Comparison of ENCODE assay signal across 29 cellular contexts in genomic region chr10:45817912-45818311, GRCh38.
"Had no signal": no experiment of that assay in that cellular context is flagged by ENCODE, and none has a peak within 500 bp of the region (broad histone marks: within the 10 kb centered on the region; RNA-seq: fewer than 3 reads in every experiment).

No MANE protein-coding gene starts in this region.

- H3K4me3 ChIP-seq: ovary, psoas muscle, right lobe of liver, sigmoid colon, stomach, thoracic aorta, thyroid gland, tibial nerve, upper lobe of left lung, vagina had no signal

- H3K4me3 Mint-ChIP-seq: natural killer cell treated with Interleukin-12 subunit alpha and Interleukin-12 subunit beta and Interleukin-15 and Interleukin-18, amount 100 ng/mL, for 72 hours; nephron progenitor cell; neural crest cell; stimulated activated effector memory CD8-positive, alpha-beta T cell treated with anti-CD3 and anti-CD28 coated beads, Interleukin-12 subunit alpha, Interleukin-12 subunit beta, amount 100 ng/mL, for 72 hours; stimulated activated naive B cell treated with anti-CD40 and anti-IgM and Interleukin-4, amounts not matched to agents 10 μg/mL and 1 μg/mL and 100 μg/mL, for 72 hours; stimulated activated naive CD8-positive, alpha-beta T cell treated with anti-CD3 and anti-CD28 coated beads, Interleukin-15, Interleukin-2, amounts not matched to agents 100 ng/mL and 50 ng/mL, for 24 hours had no signal

- H3K9me3 ChIP-seq: neutrophil, ovary, psoas muscle, right lobe of liver, sigmoid colon, thoracic aorta, thyroid gland, upper lobe of left lung, vagina had no signal

- H3K4me1 ChIP-seq: parathyroid adenoma, psoas muscle, right lobe of liver, sigmoid colon, stomach, thyroid gland, tibial nerve, upper lobe of left lung, vagina had no signal

- H3K9me3 Mint-ChIP-seq: natural killer cell treated with Interleukin-12 subunit alpha and Interleukin-12 subunit beta and Interleukin-15 and Interleukin-18, amount 100 ng/mL, for 72 hours; stimulated activated effector memory CD8-positive, alpha-beta T cell treated with anti-CD3 and anti-CD28 coated beads, Interleukin-12 subunit alpha, Interleukin-12 subunit beta, amount 100 ng/mL, for 72 hours; stimulated activated naive CD8-positive, alpha-beta T cell treated with anti-CD3 and anti-CD28 coated beads, Interleukin-15, Interleukin-2, amounts not matched to agents 100 ng/mL and 50 ng/mL, for 24 hours had no signal

- DNase-seq: nephron progenitor cell; nucleus accumbens; ovary; psoas muscle; right cardiac atrium; right lobe of liver; sigmoid colon; small intestine; stimulated activated CD4-positive, alpha-beta T cell treated with anti-CD3 and anti-CD28 coated beads, Interleukin-15, amount 100 ng/mL, for 24 hours; stimulated activated CD4-positive, alpha-beta T cell treated with anti-CD3 and anti-CD28 coated beads, Interleukin-2, amount 100 ng/mL, for 24 hours; stimulated activated CD4-positive, alpha-beta T cell treated with anti-CD3 and anti-CD28 coated beads, Interleukin-2, amount 100 ng/mL, for 48 hours; stimulated activated CD4-positive, alpha-beta T cell treated with anti-CD3 and anti-CD28 coated beads, Interleukin-4, amount 100 ng/mL, for 24 hours; stimulated activated naive B cell treated with anti-CD40 and anti-IgM and Interleukin-4, amounts not matched to agents 10 μg/mL and 1 μg/mL and 100 μg/mL, for 72 hours; stimulated activated naive CD4-positive, alpha-beta T cell treated with Interleukin-2 at 50 U/mL for 16 hours; stomach; thyroid gland; trophoblast cell had no signal

- H3K27me3 Mint-ChIP-seq: natural killer cell treated with Interleukin-12 subunit alpha and Interleukin-12 subunit beta and Interleukin-15 and Interleukin-18, amount 100 ng/mL, for 72 hours; progenitor cell of endocrine pancreas; stimulated activated naive CD8-positive, alpha-beta T cell treated with anti-CD3 and anti-CD28 coated beads, Interleukin-15, Interleukin-2, amounts not matched to agents 100 ng/mL and 50 ng/mL, for 24 hours had no signal

- FAIRE-seq: small intestine, urothelium cell line had no signal

- H3K36me3 Mint-ChIP-seq: natural killer cell treated with Interleukin-12 subunit alpha and Interleukin-12 subunit beta and Interleukin-15 and Interleukin-18, amount 100 ng/mL, for 72 hours; stimulated activated effector memory CD8-positive, alpha-beta T cell treated with anti-CD3 and anti-CD28 coated beads, Interleukin-12 subunit alpha, Interleukin-12 subunit beta, amount 100 ng/mL, for 72 hours had no signal

- H3K36me3 ChIP-seq: neutrophil, ovary, right lobe of liver, sigmoid colon, stomach, thoracic aorta, thyroid gland, tibial nerve, upper lobe of left lung, vagina had no signal

- H2AFZ ChIP-seq: parathyroid adenoma had no signal

- H3K4me1 Mint-ChIP-seq: neural crest cell; stimulated activated effector memory CD8-positive, alpha-beta T cell treated with anti-CD3 and anti-CD28 coated beads, Interleukin-12 subunit alpha, Interleukin-12 subunit beta, amount 100 ng/mL, for 72 hours; stimulated activated naive B cell treated with anti-CD40 and anti-IgM and Interleukin-4, amounts not matched to agents 10 μg/mL and 1 μg/mL and 100 μg/mL, for 72 hours had no signal

- H3K27me3 ChIP-seq: neutrophil, ovary, right lobe of liver, sigmoid colon, stomach, thyroid gland, tibial nerve, upper lobe of left lung, vagina had no signal

- H3K27ac ChIP-seq: neutrophil, ovary, parathyroid adenoma, psoas muscle, right lobe of liver, sigmoid colon, stomach, thoracic aorta, thyroid gland, tibial nerve, upper lobe of left lung, vagina had no signal

- H3K27ac Mint-ChIP-seq: natural killer cell treated with Interleukin-12 subunit alpha and Interleukin-12 subunit beta and Interleukin-15 and Interleukin-18, amount 100 ng/mL, for 72 hours; nephron progenitor cell; progenitor cell of endocrine pancreas; stimulated activated effector memory CD8-positive, alpha-beta T cell treated with anti-CD3 and anti-CD28 coated beads, Interleukin-12 subunit alpha, Interleukin-12 subunit beta, amount 100 ng/mL, for 72 hours; stimulated activated naive B cell treated with anti-CD40 and anti-IgM and Interleukin-4, amounts not matched to agents 10 μg/mL and 1 μg/mL and 100 μg/mL, for 72 hours; stimulated activated naive CD8-positive, alpha-beta T cell treated with anti-CD3 and anti-CD28 coated beads, Interleukin-15, Interleukin-2, amounts not matched to agents 100 ng/mL and 50 ng/mL, for 24 hours had no signal

- H3K9ac ChIP-seq: parathyroid adenoma had no signal

- ATAC-seq: natural killer cell treated with Interleukin-12 subunit alpha and Interleukin-12 subunit beta and Interleukin-15 and Interleukin-18, amount 100 ng/mL, for 72 hours; psoas muscle; right cardiac atrium; right lobe of liver; stimulated activated effector memory CD8-positive, alpha-beta T cell treated with anti-CD3 and anti-CD28 coated beads, Interleukin-12 subunit alpha, Interleukin-12 subunit beta, amount 100 ng/mL, for 72 hours; stimulated activated naive B cell treated with anti-CD40 and anti-IgM and Interleukin-4, amounts not matched to agents 10 μg/mL and 1 μg/mL and 100 μg/mL, for 72 hours had no signal

- H3K79me2 ChIP-seq: parathyroid adenoma had no signal
